17 cellular contexts compared by ENCODE assay signal in genomic region chr12:6463211-6463610, GRCh38. TPM values are rescaled to one million over a fixed set of nuclear protein-coding genes. Genes with fewer than 3 reads are reported as not detected.
A peak's percentile ranks its signal among the peaks of the same experiment; 100 is the strongest.
DNase-seq lines count a peak whose midpoint lies in the region; ATAC-seq and FAIRE-seq lines count a peak whose summit lies in the region.
"Had no signal": no experiment of that assay in that cellular context is flagged by ENCODE, and none has a peak within 500 bp of the region (broad histone marks: within the 10 kb centered on the region; RNA-seq: fewer than 3 reads in every experiment).

No MANE protein-coding gene starts in this region.

- H3K27me3 Mint-ChIP-seq in activated naive CD8-positive, alpha-beta T cell treated with anti-CD3 and anti-CD28 coated beads for 36 hours: no peaks in the 10 kb centered on the region
- H3K27me3 Mint-ChIP-seq in naive thymus-derived CD8-positive, alpha-beta T cell: no peaks in the 10 kb centered on the region

- DNase-seq in HTR-8/SVneo (ENCODE audit: insufficient read length, low spot score) (no peak), HUDEP-2 (lab: John Stamatoyannopoulos, UW; ENCODE audit: unreplicated experiment in 76 of 76) (no peak), DMS 273 treated with DMSO at 0.1 percent for 48 hours (lab: John Stamatoyannopoulos, UW) (no peak)
- peak; percentile 30 for DNase-seq in activated naive CD8-positive, alpha-beta T cell treated with anti-CD3 and anti-CD28 coated beads for 36 hours
- peak in 5 of 10 donors; percentile 19 to 50 (median 25) for DNase-seq in naive thymus-derived CD8-positive, alpha-beta T cell
- DNase-seq: central memory CD4-positive, alpha-beta T cell; mesendoderm; NCI-H1436 treated with DMSO at 0.1 percent for 48 hours; NCI-H69; ovary; Right ventricle myocardium superior; stimulated activated CD8-positive, alpha-beta memory T cell treated with anti-CD3 and anti-CD28 coated beads, Interleukin-4, amount 100 ng/mL, for 48 hours had no signal

- POLR2A ChIA-PET in naive thymus-derived CD8-positive, alpha-beta T cell (lab: Charles Lee): interaction anchor here (0.7 to 25.3 kb wide), 12 partner anchors 8 to 226 kb away, joined by 3 to 1074 read pairs (median 18); partner anchors contain the start of genes CD27, GAPDH, MRPL51 and NCAPD2

- peak overlapping the region in 5 of 10 experiments; percentile 11 to 49 (median 24); a peak in 6 of 20 replicates for H3K4me3 ChIP-seq in BLaER1 treated with 17β-estradiol and CSF1 and Interleukin-3, amounts not matched to agents 10 nM and 100 nM
- H3K4me3 ChIP-seq: ovary had no signal

- peaks cover 88% of the 10 kb centered on the region for H3K4me1 Mint-ChIP-seq in activated naive CD8-positive, alpha-beta T cell treated with anti-CD3 and anti-CD28 coated beads for 36 hours
- H3K4me1 Mint-ChIP-seq in naive thymus-derived CD8-positive, alpha-beta T cell: peaks cover 66 to 97% (median 93%) of the 10 kb centered on the region in 4 donors

- ATAC-seq in naive thymus-derived CD8-positive, alpha-beta T cell: peak in 1 of 2 donors; percentile 35
- no peak for ATAC-seq in GM19023 (IDR thresholded peaks at IDR 0.05; ENCODE audit: unreplicated experiment)
- ATAC-seq in HG03135 (IDR thresholded peaks at IDR 0.05; ENCODE audit: unreplicated experiment): no peak
- ATAC-seq: HepG2 had no signal

- no peaks in the 10 kb centered on the region for H3K27me3 ChIP-seq in BLaER1 treated with 17β-estradiol and CSF1 and Interleukin-3, amounts not matched to agents 10 nM and 100 nM
- H3K27me3 ChIP-seq: ovary had no signal

- peaks cover 10 to 21% (median 20%) of the 10 kb centered on the region in 11 experiments; a peak in 21 of 22 replicates for H3K9me3 ChIP-seq in BLaER1 treated with 17β-estradiol and CSF1 and Interleukin-3, amounts not matched to agents 10 nM and 100 nM (replicated peaks in 1 of 11)
- H3K9me3 ChIP-seq: ovary had no signal

- H3K36me3 Mint-ChIP-seq in activated naive CD8-positive, alpha-beta T cell treated with anti-CD3 and anti-CD28 coated beads for 36 hours: peaks cover 95% of the 10 kb centered on the region
- H3K36me3 Mint-ChIP-seq in naive thymus-derived CD8-positive, alpha-beta T cell: peaks cover 15 to 83% (median 42%) of the 10 kb centered on the region in 3 donors

- H3K9me3 Mint-ChIP-seq in activated naive CD8-positive, alpha-beta T cell treated with anti-CD3 and anti-CD28 coated beads for 36 hours: peaks cover 5% of the 10 kb centered on the region
- H3K9me3 Mint-ChIP-seq in naive thymus-derived CD8-positive, alpha-beta T cell: no peaks in the 10 kb centered on the region

- H3K36me3 ChIP-seq in BLaER1 treated with 17β-estradiol and CSF1 and Interleukin-3, amounts not matched to agents 10 nM and 100 nM: peaks cover 56 to 91% (median 83%) of the 10 kb centered on the region in 11 experiments
- H3K36me3 ChIP-seq: ovary had no signal

- peak overlapping the region; percentile 19 to 78 (median 67); a peak in 19 of 22 replicates for H3K9ac ChIP-seq in BLaER1 treated with 17β-estradiol and CSF1 and Interleukin-3, amounts not matched to agents 10 nM and 100 nM

- peak; percentile 46 for FAIRE-seq in HTR-8/SVneo (lab: Jason Lieb, UNC)
- FAIRE-seq: HepG2 had no signal

- peaks cover 0 to 12% (median 0%) of the 10 kb centered on the region in 11 experiments; a peak in 4 of 22 replicates for H4K20me1 ChIP-seq in BLaER1 treated with 17β-estradiol and CSF1 and Interleukin-3, amounts not matched to agents 10 nM and 100 nM

- peak overlapping the region; percentile 84 for H3K4me3 Mint-ChIP-seq in activated naive CD8-positive, alpha-beta T cell treated with anti-CD3 and anti-CD28 coated beads for 36 hours
- peak overlapping the region; percentile 67 to 89 (median 83) for H3K4me3 Mint-ChIP-seq in naive thymus-derived CD8-positive, alpha-beta T cell

- H3K27ac ChIP-seq in BLaER1 treated with 17β-estradiol and CSF1 and Interleukin-3, amounts not matched to agents 10 nM and 100 nM: peak overlapping the region; percentile 78 to 91 (median 83)
- H3K27ac ChIP-seq: C4-2B, ovary had no signal

- peak overlapping the region; percentile 72 to 99 (median 93) for H3K4me2 ChIP-seq in BLaER1 treated with 17β-estradiol and CSF1 and Interleukin-3, amounts not matched to agents 10 nM and 100 nM

- peak overlapping the region; percentile 93 for H3K27ac Mint-ChIP-seq in activated naive CD8-positive, alpha-beta T cell treated with anti-CD3 and anti-CD28 coated beads for 36 hours
- H3K27ac Mint-ChIP-seq in naive thymus-derived CD8-positive, alpha-beta T cell: peak overlapping the region; percentile 94 to 100 (median 98)

- peaks cover 93 to 99% (median 97%) of the 10 kb centered on the region in 10 experiments for H3K4me1 ChIP-seq in BLaER1 treated with 17β-estradiol and CSF1 and Interleukin-3, amounts not matched to agents 10 nM and 100 nM

RNA-seq across cellular contexts. Expression of gene VAMP1, which starts 7.3 kb away (rescaled TPM):
- total RNA-seq in activated naive CD8-positive, alpha-beta T cell treated with anti-CD3 and anti-CD28 coated beads for 36 hours: 10 to 100 TPM; 34.8 to 35.7 TPM
- 10 to 100 TPM; 91.4 to 92.6 TPM for total RNA-seq in naive thymus-derived CD8-positive, alpha-beta T cell
- polyA plus RNA-seq in naive thymus-derived CD8-positive, alpha-beta T cell: 10 to 100 TPM in 2 of 3 donors, 1 to 10 TPM in 1; 9.7 to 13.6 (median 10.9) TPM

RNA-seq across cellular contexts. Expression of gene TAPBPL, which starts 11.4 kb away (rescaled TPM):
- total RNA-seq in activated naive CD8-positive, alpha-beta T cell treated with anti-CD3 and anti-CD28 coated beads for 36 hours: 10 to 100 TPM; 23.7 to 26.6 TPM
- total RNA-seq in naive thymus-derived CD8-positive, alpha-beta T cell: 10 to 100 TPM; 42.5 to 45.4 TPM
- polyA plus RNA-seq in naive thymus-derived CD8-positive, alpha-beta T cell: 100 to 1,000 TPM in 2 of 3 donors, 10 to 100 TPM in 1; 46.0 to 126 (median 106) TPM

RNA-seq across cellular contexts. Expression of gene CD27, which starts 18.5 kb away (rescaled TPM):
- 100 to 1,000 TPM; 175 to 181 TPM for total RNA-seq in activated naive CD8-positive, alpha-beta T cell treated with anti-CD3 and anti-CD28 coated beads for 36 hours
- 100 to 1,000 TPM; 149 to 150 TPM for total RNA-seq in naive thymus-derived CD8-positive, alpha-beta T cell
- 100 to 1,000 TPM; 391 to 632 (median 577) TPM for polyA plus RNA-seq in naive thymus-derived CD8-positive, alpha-beta T cell
- total RNA-seq: HepG2 had no signal

RNA-seq across cellular contexts. Expression of gene MRPL51, which starts 29.9 kb away (rescaled TPM):
- 100 to 1,000 TPM; 311 to 312 TPM for total RNA-seq in activated naive CD8-positive, alpha-beta T cell treated with anti-CD3 and anti-CD28 coated beads for 36 hours
- 10 to 100 TPM; 71.6 to 77.3 TPM for total RNA-seq in naive thymus-derived CD8-positive, alpha-beta T cell
- polyA plus RNA-seq in naive thymus-derived CD8-positive, alpha-beta T cell: 100 to 1,000 TPM; 220 to 230 (median 224) TPM

RNA-seq across cellular contexts. Expression of gene NCAPD2, which starts 30.7 kb away (rescaled TPM):
- total RNA-seq in activated naive CD8-positive, alpha-beta T cell treated with anti-CD3 and anti-CD28 coated beads for 36 hours: 100 to 1,000 TPM; 167 to 171 TPM
- 10 to 100 TPM; 40.4 to 46.3 TPM for total RNA-seq in naive thymus-derived CD8-positive, alpha-beta T cell
- 10 to 100 TPM; 24.7 to 45.3 (median 28.1) TPM for polyA plus RNA-seq in naive thymus-derived CD8-positive, alpha-beta T cell
